In genomic region chr7:33157781-33158180, GRCh38 we compare ENCODE assay signal across 1 cellular context.
A peak's percentile ranks its signal among the peaks of the same experiment; 100 is the strongest.
TF ChIP-seq lines count a peak whose summit lies in the region.

No MANE protein-coding gene starts in this region.

TF ChIP-seq in HepG2, 621 proteins besides CTCF, POLR2A, EP300 and RAD21:
- TF ChIP-seq FOXP4 (CRISPR knock-in tag; IDR thresholded peaks at IDR 0.05), result no peak
- TF ChIP-seq CEBPB (IDR thresholded peaks at IDR 0.05; ENCODE audit: borderline replicate concordance, low read depth, low read length), result peak; percentile 22; the same call in 1 of the 2 replicates
